13 cellular contexts compared by ENCODE assay signal in genomic region chr15:66291816-66292215, GRCh38. TPM values are rescaled to one million over a fixed set of nuclear protein-coding genes. Genes with fewer than 3 reads are reported as not detected.
DNase-seq lines count a peak whose midpoint lies in the region; ATAC-seq, FAIRE-seq and TF ChIP-seq lines count a peak whose summit lies in the region.
"Had no signal": no experiment of that assay in that cellular context is flagged by ENCODE, and none has a peak within 500 bp of the region (broad histone marks: within the 10 kb centered on the region; RNA-seq: fewer than 3 reads in every experiment).

No MANE protein-coding gene starts in this region.

- peaks cover 37% of the 10 kb centered on the region for H3F3A ChIP-seq in GM23248 (ENCODE audit: insufficient read depth)

- no peak for FAIRE-seq in GM12891 (lab: Jason Lieb, UNC)

- H3K4me1 ChIP-seq in CD4-positive, alpha-beta memory T cell (ENCODE audit: insufficient read depth, low read length): peaks cover 50% of the 10 kb centered on the region
- peaks cover 21% of the 10 kb centered on the region for H3K4me1 ChIP-seq in GM23248 (ENCODE audit: insufficient read depth)

- H3K9me2 ChIP-seq in GM23248 (ENCODE audit: insufficient read depth): no peaks in the 10 kb centered on the region

- 0 out of 2 replicates have a peak, but pooled peaks cover 16% of the 10 kb centered on the region for H3K79me2 ChIP-seq in GM23248 (ENCODE audit: insufficient read depth)

- peak overlapping the region; percentile 63 to 96 (median 90) for H3K27ac Mint-ChIP-seq in CD4-positive, alpha-beta memory T cell
- H3K27ac Mint-ChIP-seq in activated CD8-positive, alpha-beta T cell treated with anti-CD3 and anti-CD28 coated beads for 36 hours: no peak overlapping the region
- peak overlapping the region; percentile 88 to 95 for H3K27ac Mint-ChIP-seq in natural killer cell treated with Interleukin-12 subunit alpha and Interleukin-12 subunit beta and Interleukin-15 and Interleukin-18, amount 100 ng/mL, for 72 hours

- no peak for ATAC-seq in activated CD8-positive, alpha-beta T cell treated with anti-CD3 and anti-CD28 coated beads for 36 hours
- no peak for ATAC-seq in natural killer cell treated with Interleukin-12 subunit alpha and Interleukin-12 subunit beta and Interleukin-15 and Interleukin-18, amount 100 ng/mL, for 72 hours
- ATAC-seq in sciatic nerve: no peak
- ATAC-seq: right cardiac atrium had no signal

- no peaks in the 10 kb centered on the region for H3K27me3 ChIP-seq in CD4-positive, alpha-beta memory T cell (ENCODE audit: insufficient read depth, low read length)
- H3K27me3 ChIP-seq in GM23248 (replicated peaks; ENCODE audit: insufficient read depth): no peaks in the 10 kb centered on the region

- H3K27ac ChIP-seq in CD4-positive, alpha-beta memory T cell (ENCODE audit: low read depth, low read length): peak overlapping the region; percentile 91
- H3K27ac ChIP-seq in GM23248: no peak overlapping the region

- no peak for TF ChIP-seq POLR2A in GM12891 (IDR thresholded peaks at IDR 0.05; ENCODE audit: low read depth, low read length)

- no peaks in the 10 kb centered on the region for H3K9me3 Mint-ChIP-seq in CD4-positive, alpha-beta memory T cell
- H3K9me3 Mint-ChIP-seq in activated CD8-positive, alpha-beta T cell treated with anti-CD3 and anti-CD28 coated beads for 36 hours: no peaks in the 10 kb centered on the region
- H3K9me3 Mint-ChIP-seq in natural killer cell treated with Interleukin-12 subunit alpha and Interleukin-12 subunit beta and Interleukin-15 and Interleukin-18, amount 100 ng/mL, for 72 hours: no peaks in the 10 kb centered on the region

- no peak overlapping the region for H2AFZ ChIP-seq in GM23248

- H4K20me1 ChIP-seq in GM23248 (ENCODE audit: insufficient read depth): no peaks in the 10 kb centered on the region

- CTCF ChIA-PET in CD4-positive, alpha-beta memory T cell (lab: Charles Lee; ENCODE audit: partially characterized antibody): interaction anchor here (0.6 to 1.0 kb wide), 4 partner anchors 50 to 656 kb away, joined by 3 read pairs; partner anchors contain the start of gene SNAPC5
- CTCF ChIA-PET in activated CD8-positive, alpha-beta T cell treated with anti-CD3 and anti-CD28 coated beads for 36 hours (lab: Charles Lee): interaction anchor here (0.6 to 1.5 kb wide), 4 partner anchors 42 to 974 kb away, joined by 3 read pairs; partner anchors contain the start of gene TIPIN

- H3K36me3 Mint-ChIP-seq in CD4-positive, alpha-beta memory T cell: peaks cover 0 to 3% of the 10 kb centered on the region in 2 donors
- H3K36me3 Mint-ChIP-seq in activated CD8-positive, alpha-beta T cell treated with anti-CD3 and anti-CD28 coated beads for 36 hours (ENCODE audit: low read depth): peaks cover 12% of the 10 kb centered on the region
- H3K36me3 Mint-ChIP-seq in natural killer cell treated with Interleukin-12 subunit alpha and Interleukin-12 subunit beta and Interleukin-15 and Interleukin-18, amount 100 ng/mL, for 72 hours: no peaks in the 10 kb centered on the region

- WGBS in GM23248 (ENCODE audit: low coverage in 1 of 2, low lambda C conversion rate in 2 of 2, missing lambda C conversion rate in 2 of 2), 2 experiments: 41 to 45% methylated on average over 3 of the region's 3 CpGs

- H3K4me3 ChIP-seq in CD4-positive, alpha-beta memory T cell (ENCODE audit: low read length in 2 of 2): no peak overlapping the region
- no peak overlapping the region for H3K4me3 ChIP-seq in GM23248
- H3K4me3 ChIP-seq: K562 had no signal

- H3K27me3 Mint-ChIP-seq in CD4-positive, alpha-beta memory T cell: no peaks in the 10 kb centered on the region
- no peaks in the 10 kb centered on the region for H3K27me3 Mint-ChIP-seq in activated CD8-positive, alpha-beta T cell treated with anti-CD3 and anti-CD28 coated beads for 36 hours
- no peaks in the 10 kb centered on the region for H3K27me3 Mint-ChIP-seq in natural killer cell treated with Interleukin-12 subunit alpha and Interleukin-12 subunit beta and Interleukin-15 and Interleukin-18, amount 100 ng/mL, for 72 hours

- peaks cover 27 to 50% (median 41%) of the 10 kb centered on the region in 4 donors for H3K4me1 Mint-ChIP-seq in CD4-positive, alpha-beta memory T cell
- H3K4me1 Mint-ChIP-seq in activated CD8-positive, alpha-beta T cell treated with anti-CD3 and anti-CD28 coated beads for 36 hours (ENCODE audit: low read depth): peaks cover 41% of the 10 kb centered on the region
- peaks cover 23 to 26% of the 10 kb centered on the region in 2 donors for H3K4me1 Mint-ChIP-seq in natural killer cell treated with Interleukin-12 subunit alpha and Interleukin-12 subunit beta and Interleukin-15 and Interleukin-18, amount 100 ng/mL, for 72 hours (ENCODE audit: low read depth in 2 of 2)

- no peak for TF ChIP-seq CTCF in activated CD8-positive, alpha-beta T cell treated with anti-CD3 and anti-CD28 coated beads for 36 hours (IDR thresholded peaks at IDR 0.05)

- H3K9me3 ChIP-seq in CD4-positive, alpha-beta memory T cell (ENCODE audit: control insufficient read depth in 1 of 2, low read length in 2 of 2): no peaks in the 10 kb centered on the region
- H3K9me3 ChIP-seq in GM23248 (ENCODE audit: low read depth): no peaks in the 10 kb centered on the region

- no peak overlapping the region for H3K4me2 ChIP-seq in GM23248 (ENCODE audit: unreplicated experiment)

- H3K4me3 Mint-ChIP-seq in CD4-positive, alpha-beta memory T cell: peak overlapping the region; percentile 81 to 87 (median 86)
- H3K4me3 Mint-ChIP-seq in activated CD8-positive, alpha-beta T cell treated with anti-CD3 and anti-CD28 coated beads for 36 hours: peak overlapping the region; percentile 79
- peak overlapping the region; percentile 94 for H3K4me3 Mint-ChIP-seq in natural killer cell treated with Interleukin-12 subunit alpha and Interleukin-12 subunit beta and Interleukin-15 and Interleukin-18, amount 100 ng/mL, for 72 hours

- in situ Hi-C loops in GM23248 (cut with MboI): no loop called here

- POLR2A ChIA-PET in CD4-positive, alpha-beta memory T cell (lab: Charles Lee; ENCODE audit: partially characterized antibody): interaction anchor here (1.0 to 4.0 kb wide), 7 partner anchors 11 to 422 kb away, joined by 3 to 30 read pairs (median 4); partner anchors contain the start of genes MAP2K1, RAB11A, SNAPC5 and ZWILCH
- POLR2A ChIA-PET in activated CD8-positive, alpha-beta T cell treated with anti-CD3 and anti-CD28 coated beads for 36 hours (lab: Charles Lee): interaction anchor here (0.6 kb wide), 2 partner anchors 30 to 75 kb away, joined by 3 to 4 read pairs; no protein-coding TSS in a partner anchor

- no peak overlapping the region for H3K9ac ChIP-seq in GM23248

- intact Hi-C loops in CD4-positive, alpha-beta memory T cell (cut with micrococcal nuclease): loop anchor here (2.0 to 10.0 kb wide), 3 partner anchors 65 to 427 kb away; partner anchors contain the start of genes MAP2K1, RAB11A and TIPIN
- intact Hi-C loops in activated CD8-positive, alpha-beta T cell treated with anti-CD3 and anti-CD28 coated beads for 36 hours (cut with micrococcal nuclease): loop anchor here (5.0 kb wide), 1 partner anchor 205 kb away; the partner anchor contains the start of gene SNAPC5
- intact Hi-C loops in sciatic nerve (cut with DNase I): no loop called here

- no peak for DNase-seq in CD4-positive, alpha-beta memory T cell
- DNase-seq in GM23248 (peak; percentile 52), NCI-H2196 (lab: John Stamatoyannopoulos, UW; ENCODE audit: unreplicated experiment) (no peak), sciatic nerve (ENCODE audit: low spot score) (no peak), COLO668 (lab: John Stamatoyannopoulos, UW; ENCODE audit: unreplicated experiment) (no peak), GM12891 (ENCODE audit: insufficient read length, low spot score) (no peak)
- peak; percentile 9 for DNase-seq in activated CD8-positive, alpha-beta T cell treated with anti-CD3 and anti-CD28 coated beads for 36 hours
- DNase-seq in natural killer cell treated with Interleukin-12 subunit alpha and Interleukin-12 subunit beta and Interleukin-15 and Interleukin-18, amount 100 ng/mL, for 72 hours (ENCODE audit: low spot score): no peak
- DNase-seq: activated CD4-positive, CD25-positive, alpha-beta regulatory T cell treated with anti-CD3 and anti-CD28 coated beads, Interleukin-2, amount 50 U/mL, for 72 hours; amniotic stem cell; NCI-H345; right cardiac atrium had no signal

- no peaks in the 10 kb centered on the region for H3K36me3 ChIP-seq in CD4-positive, alpha-beta memory T cell (ENCODE audit: insufficient read depth, low read length)
- H3K36me3 ChIP-seq in GM23248 (ENCODE audit: low read depth): no peaks in the 10 kb centered on the region

TF ChIP-seq in GM12891, 5 proteins besides CTCF, POLR2A, EP300 and RAD21:
- TF ChIP-seq TAF1 (IDR thresholded peaks at IDR 0.05; ENCODE audit: low read depth, low read length) (no peak), SPI1 (IDR thresholded peaks at IDR 0.05; ENCODE audit: low read depth, low read length) (no peak), POLR2AphosphoS5 (IDR thresholded peaks at IDR 0.05; ENCODE audit: low read depth, low read length) (no peak), POU2F2 (IDR thresholded peaks at IDR 0.05; ENCODE audit: low read depth, low read length) (no peak), PAX5 (IDR thresholded peaks at IDR 0.05; ENCODE audit: insufficient read depth, low read length, severe bottlenecking) (no peak)
TF ChIP-seq in GM12891: peak in this region for 0.

RNA-seq across cellular contexts. Expression of gene DIS3L, which starts 1.6 kb away (rescaled TPM):
- total RNA-seq in CD4-positive, alpha-beta memory T cell: 10 to 100 TPM; 36.8 to 40.3 TPM
- 10 to 100 TPM; 32.4 to 35.6 TPM for polyA plus RNA-seq in CD4-positive, alpha-beta memory T cell
- total RNA-seq in GM23248 (2014; rRNA removed; shearing (Covaris generic)): 19.5 and 23.7 TPM in 2 replicates
- 12.2 and 15.6 TPM in 2 replicates for polyA plus RNA-seq in GM23248 (2016; fragmentation: Nextera tagmentation; extraction: Ambion mirVana)
- 10 to 100 TPM; 23.6 to 23.7 TPM for total RNA-seq in activated CD8-positive, alpha-beta T cell treated with anti-CD3 and anti-CD28 coated beads for 36 hours
- 10 to 100 TPM; 20.5 to 35.9 TPM for total RNA-seq in natural killer cell treated with Interleukin-12 subunit alpha and Interleukin-12 subunit beta and Interleukin-15 and Interleukin-18, amount 100 ng/mL, for 72 hours
- total RNA-seq in sciatic nerve: 43.4 TPM
- polyA plus RNA-seq in GM12891 (2012; ENCODE audit: low read depth, missing spikeins): 8.9 TPM

RNA-seq across cellular contexts. Expression of gene MEGF11, which starts 38.3 kb away (rescaled TPM):
- total RNA-seq in CD4-positive, alpha-beta memory T cell: not detected
- polyA plus RNA-seq in CD4-positive, alpha-beta memory T cell: under 1 TPM in 1 of 2 donors, not detected in 1; 0.69 TPM
- total RNA-seq in GM23248 (2014; rRNA removed; shearing (Covaris generic)): not detected in 2 replicates
- polyA plus RNA-seq in GM23248 (2016; fragmentation: Nextera tagmentation; extraction: Ambion mirVana): 0.14 and 0.23 TPM in 2 replicates
- total RNA-seq in activated CD8-positive, alpha-beta T cell treated with anti-CD3 and anti-CD28 coated beads for 36 hours: not detected
- not detected for total RNA-seq in natural killer cell treated with Interleukin-12 subunit alpha and Interleukin-12 subunit beta and Interleukin-15 and Interleukin-18, amount 100 ng/mL, for 72 hours
- 6.8 TPM for total RNA-seq in sciatic nerve
- 0.85 TPM for polyA plus RNA-seq in GM12891 (2012; ENCODE audit: low read depth, missing spikeins)
- total RNA-seq: K562 had no signal

Comparison
In these comparisons a context has a peak if more than half of its experiments do, and no peak if none do; other contexts are left out.
1. DNase-seq: peak in GM23248 (single experiment) and activated CD8-positive, alpha-beta T cell treated with anti-CD3 and anti-CD28 coated beads for 36 hours (single experiment); none in CD4-positive, alpha-beta memory T cell (0 of 5), natural killer cell treated with Interleukin-12 subunit alpha and Interleukin-12 subunit beta and Interleukin-15 and Interleukin-18, amount 100 ng/mL, for 72 hours (single experiment), NCI-H2196 (single experiment), sciatic nerve (single experiment), COLO668 (single experiment) and GM12891 (single experiment).
2. Peak in every context shown above with its lines, with median percentiles within 50 percentile points of each other: H3K4me3 Mint-ChIP-seq.